Comparison of ENCODE assay signal across 9 cellular contexts in the genomic region with DNA sequence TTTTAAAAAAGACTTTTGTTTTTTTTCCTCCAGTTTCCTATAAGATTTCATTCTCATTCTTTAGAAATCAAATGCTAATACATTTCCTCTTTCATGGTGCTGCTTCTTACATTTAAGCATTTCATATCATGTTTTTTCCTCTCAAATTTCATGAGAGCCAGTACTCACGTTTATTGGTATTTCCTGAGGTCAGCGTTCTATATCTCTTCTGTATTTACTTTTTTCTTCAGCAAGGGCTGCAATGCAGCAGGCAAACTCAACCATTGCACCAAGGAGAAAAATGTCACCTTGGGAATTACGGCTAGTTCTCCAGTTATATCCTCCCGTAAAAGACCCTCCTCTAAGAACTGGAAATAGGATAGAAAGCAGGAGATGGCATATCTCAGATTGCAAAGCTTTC. TPM values are rescaled to one million over a fixed set of nuclear protein-coding genes. Genes with fewer than 3 reads are reported as not detected.
"Had no signal": no experiment of that assay in that cellular context is flagged by ENCODE, and none has a peak within 500 bp of the region (broad histone marks: within the 10 kb centered on the region; RNA-seq: fewer than 3 reads in every experiment).

No MANE protein-coding gene starts in this region.

- DNase-seq: GDM1, GF-D8 had no signal

- H3K4me3 ChIP-seq: GM12878 had no signal

- ATAC-seq: GM12878 had no signal

- FAIRE-seq: G401.6, GM12878, GM12891, GM12892, GM18507, GM19239 had no signal

RNA-seq across cellular contexts. Expression of gene UPP2, which starts 32.4 kb away (rescaled TPM):
- total RNA-seq: G401, GM12878 had no signal
- polyA plus RNA-seq: GM12878 had no signal
